ENCODE assay signal across 8 cellular contexts in the genomic region with DNA sequence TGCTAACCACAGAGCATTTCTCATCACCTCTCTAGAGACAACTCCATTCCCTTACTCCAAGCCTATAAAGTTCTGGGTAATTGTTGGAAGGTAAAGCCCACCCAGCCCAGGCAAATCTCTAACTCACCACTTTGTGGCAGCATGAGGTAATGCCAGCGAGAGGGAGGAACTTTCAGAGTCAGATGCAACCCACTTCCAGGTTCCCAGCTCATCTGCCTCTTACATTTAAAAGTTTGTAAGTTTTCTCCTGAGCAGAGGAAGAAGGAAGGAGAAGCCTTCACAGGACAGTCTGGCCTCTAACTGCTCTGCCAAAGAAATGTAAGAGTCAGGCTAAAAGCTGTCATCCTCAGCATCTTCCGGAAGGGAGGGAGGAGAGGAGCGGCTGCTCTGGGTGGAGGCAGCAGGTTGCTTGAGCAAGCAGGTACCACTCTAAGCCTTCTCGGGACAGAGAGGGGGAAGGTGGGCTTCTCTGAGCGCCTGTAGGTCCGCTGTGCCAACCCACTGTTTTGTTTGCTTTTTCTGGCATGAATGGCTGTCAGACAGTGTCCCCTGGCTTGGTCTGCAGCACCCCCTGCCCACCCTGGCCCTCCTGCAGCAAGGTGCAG. TPM values are rescaled to one million over a fixed set of nuclear protein-coding genes. Genes with fewer than 3 reads are reported as not detected.
DNase-seq lines count a peak whose midpoint lies in the region; ATAC-seq and TF ChIP-seq lines count a peak whose summit lies in the region.

No MANE protein-coding gene starts in this region.

- H3K4me3 ChIP-seq in SJCRH30 (peak overlapping the region; percentile 64), cardiac fibroblast (replicated peaks in 1 of 2; ENCODE audit: low read depth in 2 of 2, low read length in 2 of 2) (peak overlapping the region; percentile 53 to 89), thyroid gland (replicated peaks in 1 of 3) (peak overlapping the region; percentile 40 to 62 (median 47))

- TF ChIP-seq POLR2A in thyroid gland (IDR thresholded peaks at IDR 0.05) = no peak

- TF ChIP-seq CTCF in cardiac fibroblast (IDR thresholded peaks at IDR 0.05; ENCODE audit: low read depth, low read length) (peak; percentile 13), thyroid gland (IDR thresholded peaks at IDR 0.05) (no peak)

- H3K36me3 ChIP-seq in SJCRH30 (no peaks in the 10 kb centered on the region), thyroid gland (peaks cover 10 to 11% of the 10 kb centered on the region in 2 donors)

- 29 to 38% methylated on average over 5 to 6 of the region's 6 CpGs for WGBS in thyroid gland, 2 donors

- H3K9me3 ChIP-seq in SJCRH30 (replicated peaks) (no peaks in the 10 kb centered on the region), thyroid gland (no peaks in the 10 kb centered on the region)

- H3K4me1 ChIP-seq in SJCRH30 (no peaks in the 10 kb centered on the region), thyroid gland (peaks cover 48 to 58% of the 10 kb centered on the region in 2 donors)

- H3K27me3 ChIP-seq in SJCRH30 = no peaks in the 10 kb centered on the region
- no peaks in the 10 kb centered on the region for H3K27me3 ChIP-seq in thyroid gland

- intact Hi-C loops in thyroid gland (cut with DNase I) = loop anchor here (10.0 kb wide), 1 partner anchor 195 kb away; a partner anchor contains a TSS

- H3K27ac ChIP-seq in SJCRH30 (no peak overlapping the region), thyroid gland (peak overlapping the region; percentile 57 to 94 (median 66))

- ATAC-seq in HG02678 (IDR thresholded peaks at IDR 0.05; ENCODE audit: unreplicated experiment) = no peak

- DNase-seq in activated gamma-delta T cell treated with Interleukin-2 at 50 U/mL for 16 hours (peak; percentile 25), activated gamma-delta T cell (lab: John Stamatoyannopoulos, UW) (no peak), SJCRH30 (peak in 1 of 2 experiments; percentile 38), cardiac fibroblast (ENCODE audit: low read depth in 2 of 2) (peak in 1 of 2 donors; percentile 53), lung microvascular endothelial cell (ENCODE audit: low read depth in 2 of 2) (peak; percentile 38 to 48), thyroid gland (peak in 1 of 2 donors; percentile 27), D341Med (ENCODE audit: low spot score) (no peak)

RNA-seq across cellular contexts. Expression of a gene that starts 1.0 kb away (rescaled TPM):
- 5.6 and 5.7 TPM in 2 replicates for total RNA-seq in SJCRH30 (2014; rRNA removed; shearing (Covaris generic))
- 1.7 and 2.4 TPM in 2 replicates for total RNA-seq in lung microvascular endothelial cell
- total RNA-seq in thyroid gland = 10 to 100 TPM; 12.1 to 24.0 (median 18.7) TPM

RNA-seq across cellular contexts. Expression of a gene that starts 1.7 kb away (rescaled TPM):
- total RNA-seq in SJCRH30 (2014; rRNA removed; shearing (Covaris generic)) = 20.4 and 21.1 TPM in 2 replicates
- 12.4 and 20.8 TPM in 2 replicates for total RNA-seq in lung microvascular endothelial cell
- total RNA-seq in thyroid gland = 10 to 100 TPM; 31.4 to 79.0 (median 60.0) TPM

RNA-seq across cellular contexts. Expression of a gene that starts 26.1 kb away (rescaled TPM):
- total RNA-seq in SJCRH30 (2014; rRNA removed; shearing (Covaris generic)) = 3.5 and 3.9 TPM in 2 replicates
- total RNA-seq in lung microvascular endothelial cell = 5.2 and 5.8 TPM in 2 replicates
- total RNA-seq in thyroid gland = 100 to 1,000 TPM in 1 of 4 donors, 10 to 100 TPM in 3; 36.5 to 105 (median 80.5) TPM

RNA-seq across cellular contexts. Expression of a gene that starts 28.5 kb away (rescaled TPM):
- total RNA-seq in SJCRH30 (2014; rRNA removed; shearing (Covaris generic)) = not detected in 2 replicates
- not detected in 2 replicates for total RNA-seq in lung microvascular endothelial cell
- total RNA-seq in thyroid gland = under 1 TPM in 1 of 4 donors, not detected in 3; 0.13 TPM

Comparison
In these comparisons a context has a peak if more than half of its experiments do, and no peak if none do; other contexts are left out.
1. DNase-seq: peak in activated gamma-delta T cell treated with Interleukin-2 at 50 U/mL for 16 hours (single experiment) and lung microvascular endothelial cell (2 of 2); none in activated gamma-delta T cell (single experiment) and D341Med (single experiment).
2. Peak in every context shown above with its lines, with median percentiles within 50 percentile points of each other: H3K4me3 ChIP-seq.